13 cellular contexts compared by ENCODE assay signal in the genomic region with DNA sequence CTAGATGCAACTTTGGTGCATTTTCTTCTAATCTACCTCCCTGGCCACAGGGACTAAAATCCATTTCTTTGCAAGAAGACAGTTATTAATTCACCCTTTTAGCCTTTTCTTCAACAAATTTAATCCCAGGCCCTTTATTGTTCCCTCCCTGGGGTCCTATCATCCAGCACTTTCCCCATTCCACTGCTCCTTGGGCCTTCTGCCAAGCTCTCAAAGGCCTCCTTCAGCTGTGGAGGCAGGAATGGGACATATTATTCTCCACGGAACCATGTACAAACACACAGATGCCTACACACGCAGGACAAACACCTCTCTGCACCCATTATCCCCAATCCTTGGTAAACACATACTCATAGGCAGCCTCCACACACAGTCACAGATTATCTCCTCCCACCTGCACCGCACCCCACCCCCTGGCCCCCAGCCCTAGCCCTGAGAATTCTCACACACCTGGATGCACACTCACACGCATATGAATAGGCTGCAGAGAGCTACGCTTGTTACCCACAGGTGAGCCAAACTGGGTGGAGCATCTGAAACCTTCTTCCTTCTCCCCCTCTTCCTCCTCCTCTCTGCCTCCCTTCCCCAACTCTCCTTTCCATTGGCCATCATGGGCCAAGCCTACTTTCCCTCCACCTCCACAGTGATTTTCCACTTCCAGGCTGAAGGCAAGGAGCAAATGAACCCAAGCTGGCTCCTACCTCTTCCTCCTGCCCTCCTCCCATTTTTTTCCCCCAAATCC. TPM values are rescaled to one million over a fixed set of nuclear protein-coding genes. Genes with fewer than 3 reads are reported as not detected.
DNase-seq lines count a peak whose midpoint lies in the region; ATAC-seq, FAIRE-seq and TF ChIP-seq lines count a peak whose summit lies in the region.
"Had no signal": no experiment of that assay in that cellular context is flagged by ENCODE, and none has a peak within 500 bp of the region (broad histone marks: within the 10 kb centered on the region; RNA-seq: fewer than 3 reads in every experiment).

No MANE protein-coding gene starts in this region.

- no peaks in the 10 kb centered on the region for H3K9me1 ChIP-seq in K562 (ENCODE audit: control insufficient read depth, insufficient read depth, low read length)

- TF ChIP-seq POLR2A in K562 (conservative IDR thresholded peaks at IDR 0.05), result no peak; the same call in 1 of the 2 replicates

- H3K27ac ChIP-seq in 22Rv1, result peak overlapping the region; percentile 67
- peak overlapping the region; percentile 70 for H3K27ac ChIP-seq in GM23338 (ENCODE audit: low read depth)
- H3K27ac ChIP-seq in K562 (ENCODE audit: extremely low read depth, low read depth, low read length), result no peak overlapping the region
- H3K27ac ChIP-seq in dorsolateral prefrontal cortex, result no peak overlapping the region

- no peaks in the 10 kb centered on the region for H4K20me1 ChIP-seq in GM23338 (replicated peaks; ENCODE audit: insufficient read depth)
- H4K20me1 ChIP-seq in K562 (replicated peaks; ENCODE audit: control insufficient read depth, insufficient read depth, low read length), result no peaks in the 10 kb centered on the region; the same call in none of the 2 replicates

- peaks cover 24% of the 10 kb centered on the region for H3K27me3 Mint-ChIP-seq in GM23338 (ENCODE audit: insufficient read depth, low read depth, poor library complexity)
- H3K27me3 Mint-ChIP-seq in mesothelial cell of epicardium (ENCODE audit: low read depth), result no peaks in the 10 kb centered on the region

- H3K9me3 ChIP-seq in K562 (replicated peaks; ENCODE audit: control insufficient read depth, insufficient read depth, low read depth, low read length) (no peaks in the 10 kb centered on the region), BE2C (no peaks in the 10 kb centered on the region; the same call in 1 of the 2 replicates)

- H3K27ac Mint-ChIP-seq in GM23338 (peak overlapping the region; percentile 66), mesothelial cell of epicardium (peak overlapping the region; percentile 63)

- H3K36me3 Mint-ChIP-seq in GM23338 (ENCODE audit: low read depth) (peaks cover 4% of the 10 kb centered on the region; the same call in 2 of the 3 replicates), mesothelial cell of epicardium (peaks cover 9% of the 10 kb centered on the region)

- H3K4me2 ChIP-seq in GM23338 (peak overlapping the region; percentile 53), K562 (ENCODE audit: insufficient read depth, low read length) (no peak overlapping the region)

- CTCF ChIA-PET in K562 (lab: Yijun Ruan, JAX; ENCODE audit: low intra/inter-chr PET ratio), result no interaction called here

- in situ Hi-C loops in K562 (cut with MboI), result no loop called here

- H3K27me3 ChIP-seq in GM23338 (ENCODE audit: insufficient read depth) (no peaks in the 10 kb centered on the region), K562 (ENCODE audit: control insufficient read depth in 2 of 2, insufficient read depth in 2 of 2, low read length in 2 of 2) (no peaks in the 10 kb centered on the region), dorsolateral prefrontal cortex (no peaks in the 10 kb centered on the region), BE2C (no peaks in the 10 kb centered on the region)

- BruUV-seq in K562 (replicated peaks; lab: Mats Ljungman, UMichigan), result no TSS peak

- H3K79me2 ChIP-seq in GM23338 (replicated peaks; ENCODE audit: insufficient read depth), result no peaks in the 10 kb centered on the region
- H3K79me2 ChIP-seq in K562 (ENCODE audit: control insufficient read depth, insufficient read depth, low read length), result no peaks in the 10 kb centered on the region

- 33% methylated on average over 5 of the region's 5 CpGs for WGBS in K562 (ENCODE audit: insufficient coverage, low coverage, missing lambda C conversion rate)

- DNase-seq in GM23338 (ENCODE audit: low spot score), result peak; percentile 69
- no peak for DNase-seq in K562 (ENCODE audit: extremely low read depth in 1 of 4, low spot score in 3 of 4)
- no peak for DNase-seq in mesothelial cell of epicardium (ENCODE audit: low spot score in 2 of 2, unreplicated experiment in 2 of 2)
- no peak for DNase-seq in dorsolateral prefrontal cortex
- no peak for DNase-seq in GM19240 (ENCODE audit: insufficient read length, low spot score)
- no peak for DNase-seq in UCSD-AML1 (lab: John Stamatoyannopoulos, UW; ENCODE audit: unreplicated experiment)
- DNase-seq in BE2C, result no peak
- DNase-seq: activated effector memory CD4-positive, alpha-beta T cell treated with anti-CD3 and anti-CD28 coated beads, Interleukin-2, amount 50 U/mL, for 16 hours; COR-L47; H7 had no signal

- H3K4me3 Mint-ChIP-seq in GM23338 (no peak overlapping the region), mesothelial cell of epicardium (no peak overlapping the region)

- no peak for TF ChIP-seq RAD21 in K562 (CRISPR knock-in tag; conservative IDR thresholded peaks at IDR 0.05 in 1 of 2, IDR thresholded peaks at IDR 0.05 in 1 of 2)

- H3K4me1 ChIP-seq in GM23338 (ENCODE audit: insufficient read depth) (peaks cover 39% of the 10 kb centered on the region), K562 (replicated peaks in 1 of 2; ENCODE audit: control insufficient read depth in 2 of 2, insufficient read depth in 2 of 2, low read length in 2 of 2) (peaks cover 17 to 33% of the 10 kb centered on the region in 2 experiments), BE2C (peaks cover 36% of the 10 kb centered on the region)

- H3F3A ChIP-seq in GM23338 (replicated peaks; ENCODE audit: low read depth), result no peaks in the 10 kb centered on the region

- TF ChIP-seq EP300 in K562 (IDR thresholded peaks at IDR 0.05; ENCODE audit: low read length), result no peak

- H3K4me1 Mint-ChIP-seq in GM23338 (peaks cover 61% of the 10 kb centered on the region), mesothelial cell of epicardium (peaks cover 63% of the 10 kb centered on the region)

- no peaks in the 10 kb centered on the region for H3K9me2 ChIP-seq in GM23338 (ENCODE audit: insufficient read depth)

- H3K4me3 ChIP-seq in GM23338 (no peak overlapping the region), K562 (no peak overlapping the region), dorsolateral prefrontal cortex (no peak overlapping the region), BE2C (ENCODE audit: low read depth, low read length) (no peak overlapping the region)

- H3K9ac ChIP-seq in K562 (ENCODE audit: insufficient read depth in 1 of 2, low read depth in 2 of 2, low read length in 2 of 2), result no peak overlapping the region

- intact Hi-C loops in K562 (cut with micrococcal nuclease) (no loop called here), dorsolateral prefrontal cortex (cut with DNase I) (no loop called here)

- FAIRE-seq in K562 (lab: Jason Lieb, UNC), result no peak
- FAIRE-seq: endothelial cell of umbilical vein had no signal

- H2AFZ ChIP-seq in GM23338, result no peak overlapping the region
- H2AFZ ChIP-seq in K562 (ENCODE audit: low read depth, low read length), result no peak overlapping the region

- no peaks in the 10 kb centered on the region for H3K9me3 Mint-ChIP-seq in GM23338
- no peaks in the 10 kb centered on the region for H3K9me3 Mint-ChIP-seq in mesothelial cell of epicardium

- no peaks in the 10 kb centered on the region for H3K36me3 ChIP-seq in GM23338 (ENCODE audit: insufficient read depth)
- H3K36me3 ChIP-seq in K562 (ENCODE audit: control insufficient read depth, insufficient read depth, low read length), result peaks cover 26% of the 10 kb centered on the region; the same call in 2 of the 3 replicates
- H3K36me3 ChIP-seq in BE2C, result 0 out of 2 replicates have a peak, but pooled peaks cover under 1% of the 10 kb centered on the region

- ATAC-seq in GM23338 (peak; percentile 51), K562 (no peak)

- no peak for TF ChIP-seq CTCF in 22Rv1 (IDR thresholded peaks at IDR 0.05)
- TF ChIP-seq CTCF in GM23338 (conservative IDR thresholded peaks at IDR 0.05; ENCODE audit: low read depth in 2 of 2), result no peak
- TF ChIP-seq CTCF in K562 (IDR thresholded peaks at IDR 0.05 in 2 of 3, conservative IDR thresholded peaks at IDR 0.05 in 1 of 3; ENCODE audit: insufficient read depth in 2 of 3, low read depth in 1 of 3, low read length in 3 of 3), result no peak
- TF ChIP-seq CTCF in mesothelial cell of epicardium (IDR thresholded peaks at IDR 0.05; ENCODE audit: unreplicated experiment), result no peak
- TF ChIP-seq CTCF in dorsolateral prefrontal cortex (IDR thresholded peaks at IDR 0.05 in 54 of 56, conservative IDR thresholded peaks at IDR 0.05 in 2 of 56; ENCODE audit: low read depth in 1 of 56, partially characterized antibody in 56 of 56), result no peak
- no peak for TF ChIP-seq CTCF in BE2C (IDR thresholded peaks at IDR 0.05; ENCODE audit: low read depth, low read length)

- POLR2A ChIA-PET in K562 (lab: Yijun Ruan, JAX), result interaction anchor here (0.5 to 4.1 kb wide), 5 partner anchors 9 to 113 kb away, joined by 3 to 35 read pairs (median 3); a partner anchor contains a TSS

RNA-seq across cellular contexts. Expression of a gene that starts 11.7 kb away (rescaled TPM):
- 55.4 and 60.1 TPM in 2 replicates for total RNA-seq in GM23338 (2014; rRNA removed; shearing (Covaris generic))
- polyA plus RNA-seq in GM23338 (2016; fragmentation: Nextera tagmentation; extraction: Ambion mirVana) (53.7 and 58.2 TPM in 2 replicates), K562 (2011; rRNA removed) (414 and 518 TPM in 2 replicates), K562 (2014; fragmentation: Illumina TruSeq; extraction: Trizol) (565 and 573 TPM in 2 replicates), K562 (2014; fragmentation: Nextera tagmentation; extraction: Ambion mirVana) (100 to 1,000 TPM; 334 to 683 TPM), K562 (2014; rRNA removed) (455 and 456 TPM in 2 replicates)
- total RNA-seq in K562 (2011; cell fraction: chromatin; rRNA removed; ENCODE audit: low replicate concordance), result 38.5 and 101 TPM in 2 replicates
- total RNA-seq in K562 (2011; cell fraction: nucleolus; rRNA removed), result 100 and 103 TPM in 2 replicates
- total RNA-seq in K562 (2011; cell fraction: nucleoplasm; rRNA removed), result 95.8 and 128 TPM in 2 replicates
- total RNA-seq in K562 (2014; rRNA removed) (456 and 502 TPM in 2 replicates), K562 (2014; rRNA removed; fragmentation: Illumina TruSeq; extraction: Trizol) (180 and 192 TPM in 2 replicates), K562 (2015; rRNA removed; fragmentation: Illumina TruSeq; extraction: Trizol) (247 and 249 TPM in 2 replicates), K562 (2021) (498 and 506 TPM in 2 replicates), mesothelial cell of epicardium (41.6 to 46.2 TPM (median 44.6 TPM) in 3 replicates), dorsolateral prefrontal cortex (10 to 100 TPM; 21.2 to 87.9 (median 41.1) TPM)
- 883 and 1,031 TPM in 2 replicates for polyA plus RNA-seq in K562 (2011; cell fraction: cytosol; rRNA removed)
- 273 and 355 TPM in 2 replicates for polyA plus RNA-seq in K562 (2011; cell fraction: nucleus; rRNA removed)
- polyA plus RNA-seq in K562 (2012), result 571 and 615 TPM in 2 replicates
- polyA minus RNA-seq in K562 (2011; rRNA and poly(A)+ RNA removed), result 196 and 205 TPM in 2 replicates
- 239 and 243 TPM in 2 replicates for polyA minus RNA-seq in K562 (2011; cell fraction: cytosol; rRNA and poly(A)+ RNA removed)
- 47.4 and 74.8 TPM in 2 replicates for polyA minus RNA-seq in K562 (2011; cell fraction: nucleus; rRNA and poly(A)+ RNA removed)
- polyA plus RNA-seq in BE2C (2012; ENCODE audit: insufficient read depth, insufficient read length, low read depth), result 685 TPM

RNA-seq across cellular contexts. Expression of a gene that starts 13.7 kb away (rescaled TPM):
- not detected in 2 replicates for total RNA-seq in GM23338 (2014; rRNA removed; shearing (Covaris generic))
- polyA plus RNA-seq in GM23338 (2016; fragmentation: Nextera tagmentation; extraction: Ambion mirVana), result 0.19 and 0.36 TPM in 2 replicates
- 1.8 and 2.4 TPM in 2 replicates for total RNA-seq in K562 (2011; cell fraction: chromatin; rRNA removed; ENCODE audit: low replicate concordance)
- total RNA-seq in K562 (2011; cell fraction: nucleolus; rRNA removed), result 0.33 and 1.1 TPM in 2 replicates
- 1.2 and 2.4 TPM in 2 replicates for total RNA-seq in K562 (2011; cell fraction: nucleoplasm; rRNA removed)
- 1.2 and 1.5 TPM in 2 replicates for total RNA-seq in K562 (2014; rRNA removed)
- total RNA-seq in K562 (2014; rRNA removed; fragmentation: Illumina TruSeq; extraction: Trizol), result 1.2 and 1.7 TPM in 2 replicates
- 0.94 and 1.4 TPM in 2 replicates for total RNA-seq in K562 (2015; rRNA removed; fragmentation: Illumina TruSeq; extraction: Trizol)
- 0.72 and 1.6 TPM in 2 replicates for total RNA-seq in K562 (2021)
- 0.85 and 1.5 TPM in 2 replicates for polyA plus RNA-seq in K562 (2011; rRNA removed)
- 0.43 and 0.59 TPM in 2 replicates for polyA plus RNA-seq in K562 (2011; cell fraction: cytosol; rRNA removed)
- 0.97 and 1.1 TPM in 2 replicates for polyA plus RNA-seq in K562 (2011; cell fraction: nucleus; rRNA removed)
- polyA plus RNA-seq in K562 (2012), result 0.91 and 1.0 TPM in 2 replicates
- 1.6 and 2.0 TPM in 2 replicates for polyA plus RNA-seq in K562 (2014; fragmentation: Illumina TruSeq; extraction: Trizol)
- 1 to 10 TPM in 1 of 2 experiments, under 1 TPM in 1; 0.65 to 1.3 TPM for polyA plus RNA-seq in K562 (2014; fragmentation: Nextera tagmentation; extraction: Ambion mirVana)
- 1.0 and 2.4 TPM in 2 replicates for polyA plus RNA-seq in K562 (2014; rRNA removed)
- 1.6 and 1.8 TPM in 2 replicates for polyA minus RNA-seq in K562 (2011; rRNA and poly(A)+ RNA removed)
- polyA minus RNA-seq in K562 (2011; cell fraction: cytosol; rRNA and poly(A)+ RNA removed), result 0.48 and 0.91 TPM in 2 replicates
- polyA minus RNA-seq in K562 (2011; cell fraction: nucleus; rRNA and poly(A)+ RNA removed), result 0.40 and 0.89 TPM in 2 replicates
- 0.18 to 0.20 TPM (median 0.20 TPM) in 3 replicates for total RNA-seq in mesothelial cell of epicardium
- 1 to 10 TPM in 6 of 120 experiments, under 1 TPM in 26, not detected in 88; 0.26 to 2.2 (median 0.70) TPM for total RNA-seq in dorsolateral prefrontal cortex
- polyA plus RNA-seq in BE2C (2012; ENCODE audit: insufficient read depth, insufficient read length, low read depth), result 3.6 TPM

RNA-seq across cellular contexts. Expression of a gene that starts 31.8 kb away (rescaled TPM):
- 23.5 and 27.6 TPM in 2 replicates for total RNA-seq in GM23338 (2014; rRNA removed; shearing (Covaris generic))
- polyA plus RNA-seq in GM23338 (2016; fragmentation: Nextera tagmentation; extraction: Ambion mirVana), result 9.3 and 10.3 TPM in 2 replicates
- total RNA-seq in K562 (2011; cell fraction: chromatin; rRNA removed; ENCODE audit: low replicate concordance), result 0.28 TPM in 1 of 2 replicates, not detected in the other
- total RNA-seq in K562 (2011; cell fraction: nucleolus; rRNA removed), result 0.13 and 0.17 TPM in 2 replicates
- total RNA-seq in K562 (2011; cell fraction: nucleoplasm; rRNA removed), result 0.15 and 0.29 TPM in 2 replicates
- total RNA-seq in K562 (2014; rRNA removed), result 0.09 and 0.24 TPM in 2 replicates
- total RNA-seq in K562 (2014; rRNA removed; fragmentation: Illumina TruSeq; extraction: Trizol), result 0.04 TPM in 1 of 2 replicates, not detected in the other
- total RNA-seq in K562 (2015; rRNA removed; fragmentation: Illumina TruSeq; extraction: Trizol), result 0.04 and 0.08 TPM in 2 replicates
- 0.29 and 0.34 TPM in 2 replicates for total RNA-seq in K562 (2021)
- polyA plus RNA-seq in K562 (2011; rRNA removed), result 0.03 and 0.09 TPM in 2 replicates
- polyA plus RNA-seq in K562 (2011; cell fraction: cytosol; rRNA removed), result 0.07 and 0.12 TPM in 2 replicates
- polyA plus RNA-seq in K562 (2011; cell fraction: nucleus; rRNA removed), result 0.38 TPM in 2 replicates
- polyA plus RNA-seq in K562 (2012), result 0.18 and 0.26 TPM in 2 replicates
- polyA plus RNA-seq in K562 (2014; fragmentation: Illumina TruSeq; extraction: Trizol), result 0.19 and 0.22 TPM in 2 replicates
- polyA plus RNA-seq in K562 (2014; fragmentation: Nextera tagmentation; extraction: Ambion mirVana), result under 1 TPM in 1 of 2 experiments, not detected in 1; 0.04 TPM
- 0.25 and 0.31 TPM in 2 replicates for polyA plus RNA-seq in K562 (2014; rRNA removed)
- polyA minus RNA-seq in K562 (2011; rRNA and poly(A)+ RNA removed), result 0.07 TPM in 1 of 2 replicates, not detected in the other
- 0.19 TPM in 1 of 2 replicates, not detected in the other for polyA minus RNA-seq in K562 (2011; cell fraction: cytosol; rRNA and poly(A)+ RNA removed)
- polyA minus RNA-seq in K562 (2011; cell fraction: nucleus; rRNA and poly(A)+ RNA removed), result 0.11 and 0.13 TPM in 2 replicates
- 75.8 to 77.5 TPM (median 76.9 TPM) in 3 replicates for total RNA-seq in mesothelial cell of epicardium
- under 1 TPM in 90 of 120 experiments, not detected in 30; 0.11 to 0.95 (median 0.25) TPM for total RNA-seq in dorsolateral prefrontal cortex
- 3.8 TPM for polyA plus RNA-seq in BE2C (2012; ENCODE audit: insufficient read depth, insufficient read length, low read depth)

RNA-seq across cellular contexts. Expression of a gene that starts 40.4 kb away (rescaled TPM):
- not detected in 2 replicates for total RNA-seq in GM23338 (2014; rRNA removed; shearing (Covaris generic))
- polyA plus RNA-seq in GM23338 (2016; fragmentation: Nextera tagmentation; extraction: Ambion mirVana), result not detected in 2 replicates
- not detected in 2 replicates for total RNA-seq in K562 (2011; cell fraction: chromatin; rRNA removed; ENCODE audit: low replicate concordance)
- total RNA-seq in K562 (2011; cell fraction: nucleolus; rRNA removed), result not detected in 2 replicates
- total RNA-seq in K562 (2011; cell fraction: nucleoplasm; rRNA removed), result not detected in 2 replicates
- total RNA-seq in K562 (2014; rRNA removed), result not detected in 2 replicates
- total RNA-seq in K562 (2014; rRNA removed; fragmentation: Illumina TruSeq; extraction: Trizol), result not detected in 2 replicates
- not detected in 2 replicates for total RNA-seq in K562 (2015; rRNA removed; fragmentation: Illumina TruSeq; extraction: Trizol)
- not detected in 2 replicates for total RNA-seq in K562 (2021)
- polyA plus RNA-seq in K562 (2011; rRNA removed), result 0.13 TPM in 1 of 2 replicates, not detected in the other
- not detected in 2 replicates for polyA plus RNA-seq in K562 (2011; cell fraction: cytosol; rRNA removed)
- polyA plus RNA-seq in K562 (2011; cell fraction: nucleus; rRNA removed), result not detected in 2 replicates
- 0.19 TPM in 1 of 2 replicates, not detected in the other for polyA plus RNA-seq in K562 (2012)
- polyA plus RNA-seq in K562 (2014; fragmentation: Illumina TruSeq; extraction: Trizol), result 0.25 TPM in 1 of 2 replicates, not detected in the other
- under 1 TPM in 1 of 2 experiments, not detected in 1; 0.21 TPM for polyA plus RNA-seq in K562 (2014; fragmentation: Nextera tagmentation; extraction: Ambion mirVana)
- polyA plus RNA-seq in K562 (2014; rRNA removed), result not detected in 2 replicates
- not detected in 2 replicates for polyA minus RNA-seq in K562 (2011; rRNA and poly(A)+ RNA removed)
- polyA minus RNA-seq in K562 (2011; cell fraction: cytosol; rRNA and poly(A)+ RNA removed), result not detected in 2 replicates
- not detected in 2 replicates for polyA minus RNA-seq in K562 (2011; cell fraction: nucleus; rRNA and poly(A)+ RNA removed)
- not detected in 3 replicates for total RNA-seq in mesothelial cell of epicardium
- under 1 TPM in 7 of 120 experiments, not detected in 113; 0.57 to 0.99 (median 0.78) TPM for total RNA-seq in dorsolateral prefrontal cortex
- not detected for polyA plus RNA-seq in BE2C (2012; ENCODE audit: insufficient read depth, insufficient read length, low read depth)
- total RNA-seq: endothelial cell of umbilical vein, H7, temporal lobe had no signal
- polyA plus RNA-seq: endothelial cell of umbilical vein had no signal

RNA-seq across cellular contexts. Expression of a gene that starts 51.2 kb away (rescaled TPM):
- not detected in 2 replicates for total RNA-seq in GM23338 (2014; rRNA removed; shearing (Covaris generic))
- polyA plus RNA-seq in GM23338 (2016; fragmentation: Nextera tagmentation; extraction: Ambion mirVana), result not detected in 2 replicates
- not detected in 2 replicates for total RNA-seq in K562 (2011; cell fraction: chromatin; rRNA removed; ENCODE audit: low replicate concordance)
- total RNA-seq in K562 (2011; cell fraction: nucleolus; rRNA removed), result not detected in 2 replicates
- not detected in 2 replicates for total RNA-seq in K562 (2011; cell fraction: nucleoplasm; rRNA removed)
- not detected in 2 replicates for total RNA-seq in K562 (2014; rRNA removed)
- not detected in 2 replicates for total RNA-seq in K562 (2014; rRNA removed; fragmentation: Illumina TruSeq; extraction: Trizol)
- total RNA-seq in K562 (2015; rRNA removed; fragmentation: Illumina TruSeq; extraction: Trizol), result not detected in 2 replicates
- total RNA-seq in K562 (2021), result not detected in 2 replicates
- 0.05 TPM in 1 of 2 replicates, not detected in the other for polyA plus RNA-seq in K562 (2011; rRNA removed)
- 0.07 TPM in 1 of 2 replicates, not detected in the other for polyA plus RNA-seq in K562 (2011; cell fraction: cytosol; rRNA removed)
- 0.10 TPM in 1 of 2 replicates, not detected in the other for polyA plus RNA-seq in K562 (2011; cell fraction: nucleus; rRNA removed)
- polyA plus RNA-seq in K562 (2012), result not detected in 2 replicates
- polyA plus RNA-seq in K562 (2014; fragmentation: Illumina TruSeq; extraction: Trizol), result not detected in 2 replicates
- not detected for polyA plus RNA-seq in K562 (2014; fragmentation: Nextera tagmentation; extraction: Ambion mirVana)
- polyA plus RNA-seq in K562 (2014; rRNA removed), result not detected in 2 replicates
- polyA minus RNA-seq in K562 (2011; rRNA and poly(A)+ RNA removed), result not detected in 2 replicates
- polyA minus RNA-seq in K562 (2011; cell fraction: cytosol; rRNA and poly(A)+ RNA removed), result not detected in 2 replicates
- not detected in 2 replicates for polyA minus RNA-seq in K562 (2011; cell fraction: nucleus; rRNA and poly(A)+ RNA removed)
- not detected in 3 replicates for total RNA-seq in mesothelial cell of epicardium
- total RNA-seq in dorsolateral prefrontal cortex, result under 1 TPM in 24 of 120 experiments, not detected in 96; 0.24 to 0.68 (median 0.34) TPM
- polyA plus RNA-seq in BE2C (2012; ENCODE audit: insufficient read depth, insufficient read length, low read depth), result 0.60 TPM
- total RNA-seq: endothelial cell of umbilical vein, H7, temporal lobe had no signal
- polyA plus RNA-seq: endothelial cell of umbilical vein had no signal

Comparison
In these comparisons a context has a peak if more than half of its experiments do, and no peak if none do; other contexts are left out.
1. H3K27ac ChIP-seq: peak in 22Rv1 (single experiment) and GM23338 (single experiment); none in K562 (single experiment) and dorsolateral prefrontal cortex (0 of 59).
2. RNA of a gene that starts 31.8 kb away (total RNA-seq): 75.8 to 77.5 TPM in mesothelial cell of epicardium and 23.5 to 27.6 TPM in GM23338; 0.11 to 0.95 TPM in dorsolateral prefrontal cortex and 0.04 to 0.34 TPM in K562; every median in the first group is over 10 times any median in the second.